10 cellular contexts compared by ENCODE assay signal in the genomic region with DNA sequence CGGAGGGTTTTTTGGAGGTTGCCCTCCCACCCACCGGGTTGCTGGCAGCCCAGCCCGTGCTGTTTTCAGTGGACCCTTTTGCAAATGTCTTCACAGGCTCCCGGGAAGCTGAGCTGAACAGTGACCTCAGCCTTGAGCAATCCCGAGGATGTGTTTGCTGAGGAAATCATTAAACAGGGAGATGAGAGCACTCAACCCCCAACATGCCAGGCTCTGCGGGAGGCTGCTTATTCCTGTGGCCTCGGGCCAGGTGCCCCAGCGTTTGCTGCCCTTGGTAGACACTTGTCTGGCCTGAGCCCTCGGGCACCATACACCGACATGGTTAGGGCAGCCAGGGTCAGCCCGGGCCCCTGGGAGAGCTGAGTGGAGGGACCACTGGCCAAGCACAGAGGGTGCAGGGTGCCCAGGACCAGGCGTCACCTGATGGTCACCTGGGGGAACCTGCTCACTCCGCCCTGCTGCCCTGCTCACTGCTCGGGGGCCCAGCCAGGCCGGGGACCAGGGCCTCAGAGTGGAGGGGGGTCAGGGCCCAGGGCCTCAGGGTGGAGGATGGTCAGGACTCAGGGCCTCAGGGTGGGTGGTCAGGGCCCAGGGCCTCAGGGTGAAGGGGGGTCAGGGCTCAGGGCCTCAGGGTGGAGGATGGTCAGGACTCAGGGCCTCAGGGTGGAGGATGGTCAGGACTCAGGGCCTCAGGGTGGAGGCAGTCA. TPM values are rescaled to one million over a fixed set of nuclear protein-coding genes. Genes with fewer than 3 reads are reported as not detected.
A peak's percentile ranks its signal among the peaks of the same experiment; 100 is the strongest.
DNase-seq lines count a peak whose midpoint lies in the region; ATAC-seq, FAIRE-seq and TF ChIP-seq lines count a peak whose summit lies in the region.
"Had no signal": no experiment of that assay in that cellular context is flagged by ENCODE, and none has a peak within 500 bp of the region (broad histone marks: within the 10 kb centered on the region; RNA-seq: fewer than 3 reads in every experiment).

No MANE protein-coding gene starts in this region.

- H3K9me3 Mint-ChIP-seq in MCF 10A (ENCODE audit: unreplicated experiment): no peaks in the 10 kb centered on the region
- H3K9me3 Mint-ChIP-seq in activated CD4-positive, alpha-beta memory T cell treated with anti-CD3 and anti-CD28 coated beads, Interleukin-2, amount 10 ng/mL, durations not matched to agents 7 days and 5 days: no peaks in the 10 kb centered on the region
- H3K9me3 Mint-ChIP-seq: activated CD4-positive, alpha-beta memory T cell treated with anti-CD3 and anti-CD28 coated beads for 36 hours; stimulated activated naive CD8-positive, alpha-beta T cell treated with anti-CD3 and anti-CD28 coated beads, Interleukin-15, Interleukin-2, amounts not matched to agents 100 ng/mL and 50 ng/mL, for 24 hours had no signal

- TF ChIP-seq CTCF in A549 (IDR thresholded peaks at IDR 0.05): no peak
- TF ChIP-seq CTCF in MCF 10A (IDR thresholded peaks at IDR 0.05; ENCODE audit: unreplicated experiment): no peak
- no peak for TF ChIP-seq CTCF in HepG2 (CRISPR knock-in tag; IDR thresholded peaks at IDR 0.05)
- no peak for TF ChIP-seq CTCF in gastrocnemius medialis (IDR thresholded peaks at IDR 0.05 in 4 of 5, conservative IDR thresholded peaks at IDR 0.05 in 1 of 5)

- peak overlapping the region; percentile 58 for H3K9ac ChIP-seq in HepG2 (ENCODE audit: insufficient read depth, low read depth, low read length)

- TF ChIP-seq EP300 in A549 (IDR thresholded peaks at IDR 0.05): peak; percentile 77 to 87; a peak in 3 of 5 replicates
- peak in 1 of 2 experiments; percentile 70; a peak in 2 of 4 replicates for TF ChIP-seq EP300 in HepG2 (IDR thresholded peaks at IDR 0.05; ENCODE audit: low read depth in 2 of 2, low read length in 2 of 2)
- TF ChIP-seq EP300 in HepG2 (CRISPR knock-in tag; IDR thresholded peaks at IDR 0.05; ENCODE audit: borderline replicate concordance): peak; percentile 45; the same call in 1 of the 2 replicates

- intact Hi-C loops in MCF 10A (cut with micrococcal nuclease): no loop called here
- intact Hi-C loops in HepG2 (cut with micrococcal nuclease; ENCODE audit: unreplicated experiment): loop anchor here (1.0 kb wide), 1 partner anchor 34 kb away; no protein-coding TSS in a partner anchor
- intact Hi-C loops in gastrocnemius medialis (cut with DNase I; ENCODE audit: low total_unique reads): no loop called here

- no peaks in the 10 kb centered on the region for H3K27me3 Mint-ChIP-seq in MCF 10A (ENCODE audit: insufficient read depth, unreplicated experiment)
- H3K27me3 Mint-ChIP-seq in activated CD4-positive, alpha-beta memory T cell treated with anti-CD3 and anti-CD28 coated beads, Interleukin-2, amount 10 ng/mL, durations not matched to agents 7 days and 5 days: peaks cover 4% of the 10 kb centered on the region
- H3K27me3 Mint-ChIP-seq: stimulated activated naive CD8-positive, alpha-beta T cell treated with anti-CD3 and anti-CD28 coated beads, Interleukin-15, Interleukin-2, amounts not matched to agents 100 ng/mL and 50 ng/mL, for 24 hours had no signal

- CTCF ChIA-PET in A549 (lab: Yijun Ruan, JAX) (interaction anchor here (0.7 to 2.4 kb wide), 4 partner anchors 10 to 72 kb away, joined by 3 to 9 read pairs (median 4); no protein-coding TSS in a partner anchor), MCF 10A (lab: Yijun Ruan, JAX) (no interaction called here), HepG2 (lab: Yijun Ruan, JAX; ENCODE audit: low intra/inter-chr PET ratio, low total read pairs) (no interaction called here)
- CTCF ChIA-PET in activated CD4-positive, alpha-beta memory T cell treated with anti-CD3 and anti-CD28 coated beads, Interleukin-2, amount 10 ng/mL, durations not matched to agents 7 days and 5 days (lab: Charles Lee): no interaction called here

- ATAC-seq in A549 (peak; percentile 82 to 84), HepG2 (peak; percentile 85), gastrocnemius medialis (no peak), HG02763 (IDR thresholded peaks at IDR 0.05; ENCODE audit: unreplicated experiment) (no peak)

- H3K4me3 Mint-ChIP-seq in MCF 10A (ENCODE audit: unreplicated experiment): no peak overlapping the region
- no peak overlapping the region for H3K4me3 Mint-ChIP-seq in activated CD4-positive, alpha-beta memory T cell treated with anti-CD3 and anti-CD28 coated beads, Interleukin-2, amount 10 ng/mL, durations not matched to agents 7 days and 5 days
- H3K4me3 Mint-ChIP-seq: activated CD4-positive, alpha-beta memory T cell treated with anti-CD3 and anti-CD28 coated beads for 36 hours; stimulated activated naive CD8-positive, alpha-beta T cell treated with anti-CD3 and anti-CD28 coated beads, Interleukin-15, Interleukin-2, amounts not matched to agents 100 ng/mL and 50 ng/mL, for 24 hours had no signal

- H3K36me3 Mint-ChIP-seq in MCF 10A (ENCODE audit: insufficient read depth, unreplicated experiment): no peaks in the 10 kb centered on the region
- H3K36me3 Mint-ChIP-seq in activated CD4-positive, alpha-beta memory T cell treated with anti-CD3 and anti-CD28 coated beads, Interleukin-2, amount 10 ng/mL, durations not matched to agents 7 days and 5 days (ENCODE audit: low read depth): no peaks in the 10 kb centered on the region
- H3K36me3 Mint-ChIP-seq: activated CD4-positive, alpha-beta memory T cell treated with anti-CD3 and anti-CD28 coated beads for 36 hours had no signal

- peak overlapping the region; percentile 48 for H3K4me3 ChIP-seq in A549
- peak overlapping the region; percentile 25 to 72 (median 56); a peak in 5 of 6 replicates for H3K4me3 ChIP-seq in HepG2 (replicated peaks in 1 of 3; ENCODE audit: insufficient read depth in 1 of 3, low read depth in 2 of 3, low read length in 3 of 3)
- no peak overlapping the region for H3K4me3 ChIP-seq in gastrocnemius medialis

- no peaks in the 10 kb centered on the region for H3K27me3 ChIP-seq in HepG2 (ENCODE audit: control insufficient read depth in 1 of 2, insufficient read depth in 2 of 2, low read length in 2 of 2)
- peaks cover 0 to 3% (median 0%) of the 10 kb centered on the region in 3 donors for H3K27me3 ChIP-seq in gastrocnemius medialis

- FAIRE-seq in A549 (lab: Jason Lieb, UNC) (peak; percentile 94), HepG2 (lab: Jason Lieb, UNC) (peak; percentile 97)

- H3K27ac Mint-ChIP-seq in MCF 10A (ENCODE audit: low read depth, unreplicated experiment): no peak overlapping the region
- no peak overlapping the region for H3K27ac Mint-ChIP-seq in activated CD4-positive, alpha-beta memory T cell treated with anti-CD3 and anti-CD28 coated beads, Interleukin-2, amount 10 ng/mL, durations not matched to agents 7 days and 5 days
- H3K27ac Mint-ChIP-seq: activated CD4-positive, alpha-beta memory T cell treated with anti-CD3 and anti-CD28 coated beads for 36 hours; stimulated activated naive CD8-positive, alpha-beta T cell treated with anti-CD3 and anti-CD28 coated beads, Interleukin-15, Interleukin-2, amounts not matched to agents 100 ng/mL and 50 ng/mL, for 24 hours had no signal

- DNase-seq in A549 (ENCODE audit: low read depth in 1 of 2, low spot score in 1 of 2) (peak; percentile 67 to 93), HS-5 (ENCODE audit: low read depth) (peak; percentile 48), MCF 10A (ENCODE audit: unreplicated experiment) (peak; percentile 79), HepG2 (ENCODE audit: low spot score) (peak; percentile 89), gastrocnemius medialis (no peak), GF-D8 (lab: John Stamatoyannopoulos, UW) (no peak)
- no peak for DNase-seq in activated CD4-positive, alpha-beta memory T cell treated with anti-CD3 and anti-CD28 coated beads, Interleukin-2, amount 10 ng/mL, durations not matched to agents 7 days and 5 days
- DNase-seq: activated CD4-positive, alpha-beta memory T cell treated with anti-CD3 and anti-CD28 coated beads for 36 hours had no signal

- peaks cover 83% of the 10 kb centered on the region for H3K4me1 ChIP-seq in A549
- H3K4me1 ChIP-seq in HepG2 (ENCODE audit: insufficient read depth, low read length): peaks cover 79% of the 10 kb centered on the region
- H3K4me1 ChIP-seq in gastrocnemius medialis: no peaks in the 10 kb centered on the region

- TF ChIP-seq POLR2A in A549 (IDR thresholded peaks at IDR 0.05; ENCODE audit: low read length) (no peak), HepG2 (IDR thresholded peaks at IDR 0.05; ENCODE audit: insufficient read depth in 1 of 2, low read depth in 2 of 2, low read length in 2 of 2) (no peak; a peak in 1 of 4 replicates), gastrocnemius medialis (IDR thresholded peaks at IDR 0.05) (no peak)

- peak; percentile 14 to 40; a peak in 3 of 5 replicates for TF ChIP-seq RAD21 in A549 (conservative IDR thresholded peaks at IDR 0.05 in 1 of 2, IDR thresholded peaks at IDR 0.05 in 1 of 2)
- peak; percentile 29; the same call in 1 of the 2 replicates for TF ChIP-seq RAD21 in HepG2 (CRISPR knock-in tag; IDR thresholded peaks at IDR 0.05)

- no peaks in the 10 kb centered on the region for H3K79me2 ChIP-seq in HepG2 (ENCODE audit: insufficient read depth, low read length)

- no peaks in the 10 kb centered on the region for H4K20me1 ChIP-seq in HepG2 (ENCODE audit: insufficient read depth, low read length)

- in situ Hi-C loops in HepG2 (cut with HindIII; ENCODE audit: extremely low pct_ligation_motif_present, low pct_unique_long_range_greater_than_20kb): no loop called here
- in situ Hi-C loops in gastrocnemius medialis (cut with MboI; ENCODE audit: low sequenced_read_pairs in 4 of 4): no loop called here

- BruUV-seq in MCF 10A (replicated peaks; lab: Mats Ljungman, UMichigan) (no TSS peak), HepG2 (replicated peaks; lab: Mats Ljungman, UMichigan) (TSS peak; percentile 62)

- H3K4me2 ChIP-seq in A549 (peak overlapping the region; percentile 79), HepG2 (ENCODE audit: low read depth, low read length) (peak overlapping the region; percentile 80)

- peak overlapping the region; percentile 97 to 100 for H3K27ac ChIP-seq in A549
- H3K27ac ChIP-seq in HepG2 (ENCODE audit: extremely low read length, insufficient read depth, low read length): peak overlapping the region; percentile 72
- no peak overlapping the region for H3K27ac ChIP-seq in gastrocnemius medialis

- no peak overlapping the region for H2AFZ ChIP-seq in HepG2 (ENCODE audit: low read length)

- H3K4me1 Mint-ChIP-seq in MCF 10A (ENCODE audit: insufficient read depth, unreplicated experiment): peaks cover 19% of the 10 kb centered on the region
- no peaks in the 10 kb centered on the region for H3K4me1 Mint-ChIP-seq in activated CD4-positive, alpha-beta memory T cell treated with anti-CD3 and anti-CD28 coated beads, Interleukin-2, amount 10 ng/mL, durations not matched to agents 7 days and 5 days

- H3K36me3 ChIP-seq in HepG2 (replicated peaks in 1 of 2; ENCODE audit: control insufficient read depth in 1 of 2, insufficient read depth in 2 of 2, low read length in 2 of 2) (no peaks in the 10 kb centered on the region), gastrocnemius medialis (no peaks in the 10 kb centered on the region)

- whole genome bisulfite sequencing in A549 (ENCODE audit: missing lambda C conversion rate): 0% methylated on average over 1 of the region's 15 CpGs
- 0% methylated on average over 5 of the region's 15 CpGs for WGBS in HepG2 (ENCODE audit: low lambda C conversion rate)

- POLR2A ChIA-PET in A549 (lab: Yijun Ruan, JAX): interaction anchor here (0.8 to 1.3 kb wide), 2 partner anchors 36 to 98 kb away, joined by 3 to 8 read pairs; no protein-coding TSS in a partner anchor
- POLR2A ChIA-PET in MCF 10A (lab: Yijun Ruan, JAX): interaction anchor here (0.6 to 1.0 kb wide), 2 partner anchors 12 to 59 kb away, joined by 3 read pairs; no protein-coding TSS in a partner anchor
- POLR2A ChIA-PET in HepG2 (lab: Yijun Ruan, JAX): interaction anchor here (0.7 to 3.6 kb wide), 16 partner anchors 8 to 142 kb away, joined by 3 to 37 read pairs (median 6); no protein-coding TSS in a partner anchor
- POLR2A ChIA-PET in activated CD4-positive, alpha-beta memory T cell treated with anti-CD3 and anti-CD28 coated beads, Interleukin-2, amount 10 ng/mL, durations not matched to agents 7 days and 5 days (lab: Charles Lee): no interaction called here

- no peaks in the 10 kb centered on the region for H3K9me3 ChIP-seq in A549
- H3K9me3 ChIP-seq in HepG2 (ENCODE audit: low read length): no peaks in the 10 kb centered on the region
- no peaks in the 10 kb centered on the region for H3K9me3 ChIP-seq in gastrocnemius medialis

RNA-seq across cellular contexts. Expression of a gene that starts 42.5 kb away (rescaled TPM):
- polyA plus RNA-seq in A549 (2011; rRNA removed) (10.5 and 10.7 TPM in 2 replicates), A549 (2017; fragmentation: RNase III; extraction: RNeasy Plus Mini Kit Qiagen cat#74134 plus additional on column Dnase treatment) (14.7 to 16.6 TPM (median 16.1 TPM) in 3 replicates), HepG2 (2011; rRNA removed) (21.7 and 22.8 TPM in 2 replicates)
- polyA plus RNA-seq in A549 (2012; cell fraction: cytosol; rRNA removed): 10.3 and 12.3 TPM in 2 replicates
- 53.6 and 61.8 TPM in 2 replicates for polyA plus RNA-seq in A549 (2012; cell fraction: nucleus; rRNA removed)
- 6.4 and 11.6 TPM in 2 replicates for polyA minus RNA-seq in A549 (2011; rRNA and poly(A)+ RNA removed)
- total RNA-seq in MCF 10A (2022) (25.2 and 31.3 TPM in 2 replicates), HepG2 (2016; rRNA removed; fragmentation: Illumina TruSeq; extraction: Trizol) (9.8 and 24.0 TPM in 2 replicates), gastrocnemius medialis (10 to 100 TPM in 1 of 4 donors, 1 to 10 TPM in 3; 4.8 to 11.0 (median 5.9) TPM)
- total RNA-seq in HepG2 (2016; cell fraction: cytosol; rRNA removed; fragmentation: Illumina TruSeq; extraction: Trizol; ENCODE audit: low read depth): 2.9 and 4.1 TPM in 2 replicates
- 8.5 and 20.1 TPM in 2 replicates for total RNA-seq in HepG2 (2016; cell fraction: insoluble cytoplasmic fraction; rRNA removed; fragmentation: Illumina TruSeq; extraction: Trizol)
- total RNA-seq in HepG2 (2016; cell fraction: membrane; rRNA removed; fragmentation: Illumina TruSeq; extraction: Trizol): 7.7 and 7.9 TPM in 2 replicates
- total RNA-seq in HepG2 (2016; cell fraction: nucleus; rRNA removed; fragmentation: Illumina TruSeq; extraction: Trizol): 29.0 and 30.4 TPM in 2 replicates
- polyA plus RNA-seq in HepG2 (2011; cell fraction: cytosol; rRNA removed): 14.9 and 16.0 TPM in 2 replicates
- polyA plus RNA-seq in HepG2 (2011; cell fraction: nucleus; rRNA removed): 67.0 and 84.3 TPM in 2 replicates
- polyA plus RNA-seq in HepG2 (2012): 25.3 and 34.5 TPM in 2 replicates
- polyA plus RNA-seq in HepG2 (2016; cell fraction: cytosol; fragmentation: Illumina TruSeq; extraction: Trizol; ENCODE audit: low read depth): 3.3 and 3.7 TPM in 2 replicates
- 7.8 and 10.0 TPM in 2 replicates for polyA plus RNA-seq in HepG2 (2016; cell fraction: insoluble cytoplasmic fraction; fragmentation: Illumina TruSeq; extraction: Trizol; ENCODE audit: low read depth)
- 6.3 and 6.9 TPM in 2 replicates for polyA plus RNA-seq in HepG2 (2016; cell fraction: membrane; fragmentation: Illumina TruSeq; extraction: Trizol; ENCODE audit: low read depth)
- 66.5 TPM in 2 replicates for polyA plus RNA-seq in HepG2 (2016; cell fraction: nucleus; fragmentation: Illumina TruSeq; extraction: Trizol; ENCODE audit: insufficient read depth, low read depth)
- 10.4 and 14.1 TPM in 2 replicates for polyA minus RNA-seq in HepG2 (2011; rRNA and poly(A)+ RNA removed; ENCODE audit: low replicate concordance)
- 8.6 and 9.1 TPM in 2 replicates for polyA minus RNA-seq in HepG2 (2011; cell fraction: cytosol; rRNA and poly(A)+ RNA removed)
- 22.9 and 23.1 TPM in 2 replicates for polyA minus RNA-seq in HepG2 (2011; cell fraction: nucleus; rRNA and poly(A)+ RNA removed)
- total RNA-seq in activated CD4-positive, alpha-beta memory T cell treated with anti-CD3 and anti-CD28 coated beads, Interleukin-2, amount 10 ng/mL, durations not matched to agents 7 days and 5 days: 10 to 100 TPM; 23.5 to 25.1 TPM

Comparison
In these comparisons a context has a peak if more than half of its experiments do, and no peak if none do; other contexts are left out.
1. ATAC-seq: peak in A549 (2 of 2) and HepG2 (single experiment); none in gastrocnemius medialis (0 of 2) and HG02763 (single experiment).
2. DNase-seq: peak in A549 (2 of 2), HS-5 (single experiment), MCF 10A (single experiment) and HepG2 (single experiment); none in gastrocnemius medialis (0 of 2), activated CD4-positive, alpha-beta memory T cell treated with anti-CD3 and anti-CD28 coated beads, Interleukin-2, amount 10 ng/mL, durations not matched to agents 7 days and 5 days (single experiment) and GF-D8 (single experiment).
3. H3K27ac ChIP-seq: peak in A549 (2 of 2) and HepG2 (single experiment); none in gastrocnemius medialis (0 of 4).
4. H3K4me3 ChIP-seq: peak in A549 (single experiment) and HepG2 (3 of 3); none in gastrocnemius medialis (0 of 4).